Comparison of ENCODE assay signal across 34 cellular contexts in the genomic region with DNA sequence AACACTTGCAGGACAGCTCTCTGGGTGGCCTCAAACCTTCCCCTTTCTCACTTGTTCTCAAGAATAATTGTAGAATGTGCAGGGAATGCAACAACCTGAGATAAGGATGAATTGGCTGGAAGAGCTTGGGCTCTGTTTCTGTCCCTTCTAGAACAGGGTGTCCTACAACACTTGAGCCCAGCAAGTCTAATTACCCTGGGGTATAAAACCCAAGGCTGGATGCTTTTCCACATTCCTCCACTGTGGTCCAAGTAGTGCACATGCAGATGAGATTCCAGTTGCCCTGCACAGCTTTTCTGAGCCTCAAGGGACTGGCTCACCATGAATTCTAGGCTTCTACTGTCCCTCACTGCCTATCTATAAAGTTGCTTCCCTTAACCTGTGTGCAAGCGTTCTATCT.
"Had no signal": no experiment of that assay in that cellular context is flagged by ENCODE, and none has a peak within 500 bp of the region (broad histone marks: within the 10 kb centered on the region; RNA-seq: fewer than 3 reads in every experiment).

No MANE protein-coding gene starts in this region.

- DNase-seq: activated B cell treated with CpG ODN at 0.5 μM for 24 hours; activated CD4-positive, alpha-beta memory T cell treated with anti-CD3 and anti-CD28 coated beads for 36 hours; activated CD4-positive, alpha-beta T cell treated with anti-CD3 and anti-CD28 coated beads for 4 hours; activated CD4-positive, alpha-beta T cell treated with anti-CD3 and anti-CD28 coated beads, Interleukin-2, amount 10 ng/mL, durations not matched to agents 24 days and 14 days; activated CD4-positive, alpha-beta T cell treated with anti-CD3 and anti-CD28 coated beads, Interleukin-2, amount 50 U/mL, for 1 hour; activated CD4-positive, alpha-beta T cell treated with anti-CD3 and anti-CD28 coated beads, Interleukin-2, amount 50 U/mL, for 4 hours; activated CD4-positive, CD25-positive, alpha-beta regulatory T cell treated with anti-CD3 and anti-CD28 coated beads, Interleukin-2, amount 50 U/mL, for 72 hours; activated CD8-positive, alpha-beta memory T cell treated with anti-CD3 and anti-CD28 coated beads, Interleukin-2, amount 50 U/mL, for 4 hours; activated CD8-positive, alpha-beta T cell treated with anti-CD3 and anti-CD28 coated beads for 36 hours; activated effector memory CD4-positive, alpha-beta T cell treated with anti-CD3 and anti-CD28 coated beads, Interleukin-2, amount 50 U/mL, for 16 hours; activated gamma-delta T cell treated with Interleukin-2 at 50 U/mL for 16 hours; activated naive CD4-positive, alpha-beta T cell; activated naive CD4-positive, alpha-beta T cell treated with anti-CD3 and anti-CD28 coated beads for 36 hours; activated naive CD4-positive, alpha-beta T cell treated with anti-CD3 and anti-CD28 coated beads, Interleukin-2, amount 50 U/mL, for 16 hours; activated naive CD8-positive, alpha-beta T cell treated with anti-CD3 and anti-CD28 coated beads for 36 hours; activated T-cell treated with anti-CD3 and anti-CD28 coated beads for 4 hours; activated T-cell treated with anti-CD3 and anti-CD28 coated beads, Interleukin-2, amount 50 U/mL, for 1 hour; activated T-cell treated with anti-CD3 and anti-CD28 coated beads, Interleukin-2, amount 50 U/mL, for 4 hours; activated T-cell treated with anti-CD3 and anti-CD28 coated beads, Interleukin-2, amount 50 U/mL, for 72 hours; adrenal gland; amniotic stem cell; aorta; body of pancreas; brain microvascular endothelial cell; caudate nucleus; cerebellar nuclear complex; T-helper 1 cell; T-helper 2 cell; T-helper 9 cell had no signal

- FAIRE-seq: astrocyte, TTC549 had no signal

- H3K27ac ChIP-seq: adrenal gland, body of pancreas, brain microvascular endothelial cell, breast epithelium, cardiac muscle cell, VCaP had no signal

- H3K36me3 ChIP-seq: adrenal gland, brain microvascular endothelial cell, breast epithelium, cardiac muscle cell had no signal

- H3K9me3 ChIP-seq: adrenal gland, body of pancreas had no signal

- H3K4me3 ChIP-seq: adrenal gland, body of pancreas, breast epithelium, cardiac muscle cell had no signal

- H3K27me3 ChIP-seq: adrenal gland, body of pancreas, brain microvascular endothelial cell, breast epithelium, cardiac muscle cell had no signal

- H3K4me1 ChIP-seq: adrenal gland, body of pancreas, breast epithelium had no signal
